ENCODE assay signal across 18 cellular contexts in genomic region chr3:113628316-113628715, GRCh38.
"Had no signal": no experiment of that assay in that cellular context is flagged by ENCODE, and none has a peak within 500 bp of the region (broad histone marks: within the 10 kb centered on the region; RNA-seq: fewer than 3 reads in every experiment).

No MANE protein-coding gene starts in this region.

- H3K4me1 ChIP-seq: pancreas had no signal

- H3K9me3 ChIP-seq: lower lobe of right lung, pancreas, spleen, tibial nerve had no signal

- H3K27me3 Mint-ChIP-seq: activated CD4-positive, alpha-beta T cell treated with anti-CD3 and anti-CD28 coated beads, Interleukin-2, amount 10 ng/mL, durations not matched to agents 7 days and 5 days; activated naive CD8-positive, alpha-beta T cell treated with anti-CD3 and anti-CD28 coated beads, Interleukin-2, amount 10 ng/mL, durations not matched to agents 7 days and 5 days had no signal

- H3K27ac Mint-ChIP-seq: activated CD4-positive, alpha-beta T cell treated with anti-CD3 and anti-CD28 coated beads, Interleukin-2, amount 10 ng/mL, durations not matched to agents 7 days and 5 days; activated naive CD8-positive, alpha-beta T cell treated with anti-CD3 and anti-CD28 coated beads, Interleukin-2, amount 10 ng/mL, durations not matched to agents 7 days and 5 days; activated T-helper 2 cell treated with anti-CD3 and anti-CD28 coated beads, Interferon-gamma antibody, Interleukin-2, Interleukin-4, amounts not matched to agents 10 μg/mL and 5 μg/mL and 100 μg/mL, durations not matched to agents 14 hours and 24 hours and 36 hours; mesothelial cell of epicardium had no signal

- H3K27me3 ChIP-seq: pancreas, spleen, tibial nerve had no signal

- ATAC-seq: lower lobe of right lung, pancreas had no signal

- H3K36me3 Mint-ChIP-seq: mesothelial cell of epicardium had no signal

- H3K9me3 Mint-ChIP-seq: activated CD4-positive, alpha-beta T cell treated with anti-CD3 and anti-CD28 coated beads, Interleukin-2, amount 10 ng/mL, durations not matched to agents 7 days and 5 days; activated naive CD8-positive, alpha-beta T cell treated with anti-CD3 and anti-CD28 coated beads, Interleukin-2, amount 10 ng/mL, durations not matched to agents 7 days and 5 days; activated T-helper 2 cell treated with anti-CD3 and anti-CD28 coated beads, Interferon-gamma antibody, Interleukin-2, Interleukin-4, amounts not matched to agents 10 μg/mL and 5 μg/mL and 100 μg/mL, durations not matched to agents 14 hours and 24 hours and 36 hours; mesothelial cell of epicardium had no signal

- H3K27ac ChIP-seq: epithelial cell of prostate, lower lobe of right lung, pancreas, tibial nerve had no signal

- DNase-seq: activated CD4-positive, alpha-beta T cell treated with anti-CD3 and anti-CD28 coated beads, Interleukin-2, amount 10 ng/mL, durations not matched to agents 7 days and 5 days; activated naive CD4-positive, alpha-beta T cell treated with Interleukin-2 at 50 U/mL for 16 hours; activated naive CD8-positive, alpha-beta T cell treated with anti-CD3 and anti-CD28 coated beads, Interleukin-2, amount 10 ng/mL, durations not matched to agents 7 days and 5 days; activated T-cell treated with anti-CD3 and anti-CD28 coated beads for 4 hours; amygdala; foreskin fibroblast; lower lobe of right lung; pancreas; spleen; stimulated activated CD4-positive, alpha-beta T cell treated with anti-CD3 and anti-CD28 coated beads, Interleukin-4, amount 100 ng/mL, for 4 hours; stimulated activated naive CD4-positive, alpha-beta T cell treated with Interleukin-2 at 50 U/mL for 16 hours; T1000 had no signal

- FAIRE-seq: islet of Langerhans, pancreas, urothelium cell line had no signal

- H3K4me3 Mint-ChIP-seq: activated CD4-positive, alpha-beta T cell treated with anti-CD3 and anti-CD28 coated beads, Interleukin-2, amount 10 ng/mL, durations not matched to agents 7 days and 5 days; activated naive CD8-positive, alpha-beta T cell treated with anti-CD3 and anti-CD28 coated beads, Interleukin-2, amount 10 ng/mL, durations not matched to agents 7 days and 5 days; mesothelial cell of epicardium had no signal

- H3K4me3 ChIP-seq: lower lobe of right lung, pancreas, spleen, tibial nerve had no signal

- H3K36me3 ChIP-seq: lower lobe of right lung, pancreas, tibial nerve had no signal
